In the genomic region with DNA sequence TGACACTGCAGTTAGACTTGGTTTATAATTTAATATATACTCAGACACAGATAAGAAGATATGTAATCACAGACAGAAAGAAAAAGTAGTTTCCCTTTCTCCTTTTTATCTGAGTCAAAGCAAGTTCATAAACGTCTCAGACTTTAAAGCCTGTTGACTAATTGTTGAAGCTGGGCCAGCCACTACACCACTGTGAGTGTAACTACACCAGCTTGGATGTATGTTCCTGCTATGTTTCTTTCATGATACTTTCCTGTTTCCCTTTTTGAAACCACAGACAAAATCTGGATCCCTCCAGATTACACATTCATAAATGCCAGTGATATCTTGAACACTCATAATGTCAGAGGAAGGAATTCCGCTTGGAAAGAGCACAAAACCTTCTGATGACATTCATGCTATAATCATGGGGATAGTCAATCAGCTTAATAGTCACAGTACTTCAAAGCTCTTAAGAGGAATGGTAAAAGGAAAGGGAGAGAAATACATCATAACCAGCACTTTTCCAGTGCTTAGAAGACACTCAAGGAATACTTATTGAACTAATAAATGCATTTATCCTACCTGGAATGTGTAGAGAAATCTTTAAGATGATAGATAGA, we compare ENCODE assay signal across 12 cellular contexts. TPM values are rescaled to one million over a fixed set of nuclear protein-coding genes. Genes with fewer than 3 reads are reported as not detected.
"Had no signal": no experiment of that assay in that cellular context is flagged by ENCODE, and none has a peak within 500 bp of the region (broad histone marks: within the 10 kb centered on the region; RNA-seq: fewer than 3 reads in every experiment).

No MANE protein-coding gene starts in this region.

- ATAC-seq: activated CD4-positive, CD25-positive, alpha-beta regulatory T cell treated with anti-CD3 and anti-CD28 coated beads, Interleukin-2, amount 50 U/mL, for 24 hours; pancreas had no signal

- H3K27ac ChIP-seq: pancreas, vagina had no signal

- H3K4me3 ChIP-seq: pancreas, vagina had no signal

- H3K27me3 ChIP-seq: pancreas, vagina had no signal

- FAIRE-seq: kidney, pancreas had no signal

- H3K36me3 ChIP-seq: pancreas, vagina had no signal

- H3K9me3 ChIP-seq: pancreas, vagina had no signal

- DNase-seq: activated CD4-positive, alpha-beta T cell treated with anti-CD3 and anti-CD28 coated beads, Interleukin-2, amount 50 U/mL, for 4 hours; activated naive CD4-positive, alpha-beta T cell treated with anti-CD3 and anti-CD28 coated beads, Interleukin-2, amount 50 U/mL, for 16 hours; activated T-cell treated with anti-CD3 and anti-CD28 coated beads, Interleukin-2, amount 50 U/mL, for 1 hour; kidney; pancreas; T-helper 2 cell had no signal

RNA-seq across cellular contexts. Expression of a gene that starts 32.0 kb away (rescaled TPM):
- total RNA-seq: dermis microvascular lymphatic vessel endothelial cell, lower leg skin, myocyte, renal cortical epithelial cell had no signal
